In genomic region chr1:31584869-31585735, GRCh38 we compare ENCODE assay signal across 1 cellular context.
TF ChIP-seq lines count a peak whose summit lies in the region.

No MANE protein-coding gene starts in this region.

TF ChIP-seq in HCT116, 20 proteins besides CTCF, POLR2A, EP300 and RAD21 (continued from another document):
- TF ChIP-seq REST (IDR thresholded peaks at IDR 0.05; ENCODE audit: low read depth) (no peak), JUND (IDR thresholded peaks at IDR 0.05) (no peak)
